In genomic region chr7:94087664-94088352, GRCh38 we compare ENCODE assay signal across 8 cellular contexts.
DNase-seq lines count a peak whose midpoint lies in the region; ATAC-seq, FAIRE-seq and TF ChIP-seq lines count a peak whose summit lies in the region.

No MANE protein-coding gene starts in this region.

- FAIRE-seq in A549 (lab: Jason Lieb, UNC) (peak; percentile 99), GM12891 (lab: Jason Lieb, UNC) (peak; percentile 95), kidney (lab: Jason Lieb, UNC) (peak; percentile 78)

- H3K9me3 ChIP-seq in A549 (no peaks in the 10 kb centered on the region), mammary epithelial cell (replicated peaks; ENCODE audit: insufficient read depth, low read length) (no peaks in the 10 kb centered on the region), kidney (ENCODE audit: control insufficient read depth in 1 of 2, low read length in 2 of 2) (no peaks in the 10 kb centered on the region)

- no peak overlapping the region for H3K9ac ChIP-seq in mammary epithelial cell (ENCODE audit: insufficient read depth, low read length)
- peak overlapping the region; percentile 41 to 52 for H3K9ac ChIP-seq in kidney (ENCODE audit: low read length in 2 of 2)

- 13% methylated on average over 6 of the region's 6 CpGs for WGBS in A549 (ENCODE audit: missing lambda C conversion rate)
- 18% methylated on average over 6 of the region's 6 CpGs for WGBS in mammary epithelial cell (ENCODE audit: low coverage, missing lambda C conversion rate)

- no TSS peak for BruUV-seq in mammary epithelial cell (replicated peaks; lab: Mats Ljungman, UMichigan)

- TF ChIP-seq RAD21 in A549 (conservative IDR thresholded peaks at IDR 0.05 in 1 of 2, IDR thresholded peaks at IDR 0.05 in 1 of 2): peak; percentile 86 to 92

- H3K79me2 ChIP-seq in mammary epithelial cell (ENCODE audit: insufficient read depth, low read length): no peaks in the 10 kb centered on the region

- H4K20me1 ChIP-seq in mammary epithelial cell (ENCODE audit: insufficient read depth, low read length): no peaks in the 10 kb centered on the region

- intact Hi-C loops in mammary epithelial cell (cut with micrococcal nuclease) (loop anchor here (1.0 to 10.0 kb wide), 5 partner anchors 84 to 307 kb away; partner anchors contain the start of genes BET1 and COL1A2), kidney (cut with DNase I) (loop anchor here (10.0 kb wide), 1 partner anchor 193 kb away; the partner anchor contains the start of gene TFPI2)

- TF ChIP-seq POLR2A in A549 (IDR thresholded peaks at IDR 0.05; ENCODE audit: low read length) (no peak), GM12891 (IDR thresholded peaks at IDR 0.05; ENCODE audit: low read depth, low read length) (no peak)

- H3K27ac ChIP-seq in A549: peak overlapping the region; percentile 72 to 82
- no peak overlapping the region for H3K27ac ChIP-seq in mammary epithelial cell (ENCODE audit: insufficient read depth, low read depth, low read length)
- H3K27ac ChIP-seq in kidney (ENCODE audit: low read depth in 2 of 2, low read length in 2 of 2): no peak overlapping the region

- CTCF ChIA-PET in A549 (lab: Yijun Ruan, JAX): interaction anchor here (0.6 to 5.3 kb wide), 38 partner anchors 9 to 1403 kb away, joined by 3 to 45 read pairs (median 4); partner anchors contain the start of genes GNG11, GNGT1 and TFPI2
- CTCF ChIA-PET in mammary epithelial cell (lab: Charles Lee; ENCODE audit: low non-redundant PET): interaction anchor here (0.6 to 0.9 kb wide), 2 partner anchors 166 to 172 kb away, joined by 4 to 5 read pairs; no protein-coding TSS in a partner anchor

- H3K36me3 ChIP-seq in mammary epithelial cell (ENCODE audit: insufficient read depth, low read length): no peaks in the 10 kb centered on the region
- no peaks in the 10 kb centered on the region for H3K36me3 ChIP-seq in kidney (ENCODE audit: control insufficient read depth in 1 of 2, insufficient read depth in 2 of 2, low read length in 2 of 2)

- peak overlapping the region; percentile 53 for H2AFZ ChIP-seq in mammary epithelial cell (ENCODE audit: low read depth, low read length)

- DNase-seq in A549 (ENCODE audit: low read depth in 1 of 2, low spot score in 1 of 2): peak; percentile 72 to 81
- peak; percentile 26 for DNase-seq in GM12891 (ENCODE audit: insufficient read length, low spot score)
- peak; percentile 46 for DNase-seq in NCI-H1092 (lab: John Stamatoyannopoulos, UW)
- DNase-seq in SKM-1 (lab: John Stamatoyannopoulos, UW; ENCODE audit: unreplicated experiment): peak; percentile 36
- peak; percentile 62 for DNase-seq in mammary epithelial cell
- no peak for DNase-seq in kidney
- DNase-seq in stimulated activated CD4-positive, alpha-beta T cell treated with anti-CD3 and anti-CD28 coated beads, Interleukin-2, amount 100 ng/mL, for 48 hours: peak; percentile 15 to 27

- ATAC-seq in A549 (peak; percentile 96 to 98), HG02759 (IDR thresholded peaks at IDR 0.05; ENCODE audit: unreplicated experiment) (peak; percentile 96)

- in situ Hi-C loops in mammary epithelial cell (cut with MboI; ENCODE audit: low sequenced_read_pairs in 2 of 2): loop anchor here in 1 of 2 donors (5.0 to 25.0 kb wide), 2 partner anchors 186 to 276 kb away; no protein-coding TSS in a partner anchor

- peak; percentile 91 for TF ChIP-seq CTCF in A549 (IDR thresholded peaks at IDR 0.05)
- TF ChIP-seq CTCF in mammary epithelial cell (conservative IDR thresholded peaks at IDR 0.05 in 1 of 2, IDR thresholded peaks at IDR 0.05 in 1 of 2; ENCODE audit: extremely low read depth in 1 of 2, insufficient read depth in 1 of 2, low read depth in 1 of 2, low read length in 2 of 2): peak; percentile 82 to 86
- peak; percentile 85 for TF ChIP-seq CTCF in kidney (IDR thresholded peaks at IDR 0.05; ENCODE audit: borderline replicate concordance, extremely low read depth, insufficient read depth)

- dilution Hi-C loops in mammary epithelial cell (cut with HindIII; ENCODE audit: low sequenced_read_pairs): no loop called here

- H3K4me2 ChIP-seq in A549: peak overlapping the region; percentile 82
- H3K4me2 ChIP-seq in mammary epithelial cell (ENCODE audit: insufficient read depth, low read depth, low read length): peak overlapping the region; percentile 56

- H3K4me3 ChIP-seq in A549 (peak overlapping the region; percentile 34), mammary epithelial cell (replicated peaks in 1 of 3; ENCODE audit: insufficient read depth in 1 of 3, low read depth in 2 of 3, low read length in 3 of 3) (no peak overlapping the region), kidney (ENCODE audit: low read length in 2 of 2) (peak overlapping the region; percentile 50 to 60)

- POLR2A ChIA-PET in A549 (lab: Yijun Ruan, JAX): interaction anchor here (0.8 to 1.1 kb wide), 3 partner anchors 167 to 200 kb away, joined by 3 to 4 read pairs (median 3); partner anchors contain the start of genes GNG11 and TFPI2

- H3K27me3 ChIP-seq in mammary epithelial cell (ENCODE audit: insufficient read depth, low read length): peaks cover 8% of the 10 kb centered on the region

- H3K4me1 ChIP-seq in A549: peaks cover 19% of the 10 kb centered on the region
- no peaks in the 10 kb centered on the region for H3K4me1 ChIP-seq in mammary epithelial cell (ENCODE audit: insufficient read depth, low read length)
- H3K4me1 ChIP-seq in kidney (ENCODE audit: control insufficient read depth in 1 of 2, insufficient read depth in 1 of 2, low read depth in 1 of 2, low read length in 2 of 2): no peaks in the 10 kb centered on the region

- no peak for TF ChIP-seq EP300 in A549 (IDR thresholded peaks at IDR 0.05)

TF ChIP-seq in A549, 52 proteins besides CTCF, POLR2A, EP300 and RAD21:
- no peak for TF ChIP-seq PBX3 (IDR thresholded peaks at IDR 0.05)
- peak; percentile 96 for TF ChIP-seq SMC3 (IDR thresholded peaks at IDR 0.05)

TF ChIP-seq in GM12891, 5 proteins besides CTCF, POLR2A, EP300 and RAD21:
- TF ChIP-seq POU2F2 (IDR thresholded peaks at IDR 0.05; ENCODE audit: low read depth, low read length): 0 out of 2 replicates have a peak, but pooled peaks have one; percentile 16
- no peak for TF ChIP-seq POLR2AphosphoS5 (IDR thresholded peaks at IDR 0.05; ENCODE audit: low read depth, low read length)

Comparison
In these comparisons a context has a peak if more than half of its experiments do, and no peak if none do; other contexts are left out.
1. H3K27ac ChIP-seq: peak in A549 (2 of 2); none in mammary epithelial cell (single experiment) and kidney (0 of 2).
2. H3K4me3 ChIP-seq: peak in A549 (single experiment) and kidney (2 of 2); none in mammary epithelial cell (0 of 3).
3. Peak in every context shown above with its lines, with median percentiles within 50 percentile points of each other: CTCF ChIP-seq.